ENCODE assay signal across 11 cellular contexts in genomic region chr1:46039571-46040052, GRCh38.
DNase-seq lines count a peak whose midpoint lies in the region; ATAC-seq and TF ChIP-seq lines count a peak whose summit lies in the region.
"Had no signal": no experiment of that assay in that cellular context is flagged by ENCODE, and none has a peak within 500 bp of the region (broad histone marks: within the 10 kb centered on the region; RNA-seq: fewer than 3 reads in every experiment).

No MANE protein-coding gene starts in this region.

- in situ Hi-C loops in astrocyte of the spinal cord (cut with HindIII; ENCODE audit: low sequenced_read_pairs): loop anchor here (10.0 kb wide), 1 partner anchor 165 kb away; the partner anchor contains the start of gene LURAP1

- no peaks in the 10 kb centered on the region for H3K9me3 Mint-ChIP-seq in progenitor cell of endocrine pancreas (ENCODE audit: low read depth)
- H3K9me3 Mint-ChIP-seq: T-helper 1 cell treated with Interleukin-12 subunit alpha and Interleukin-12 subunit beta and Interleukin-4 antibody, amounts not matched to agents 30 μg/mL and 1 μg/mL, for 36 hours had no signal

- no peak overlapping the region for H3K4me3 Mint-ChIP-seq in progenitor cell of endocrine pancreas (ENCODE audit: low read depth)
- H3K4me3 Mint-ChIP-seq: T-helper 1 cell treated with Interleukin-12 subunit alpha and Interleukin-12 subunit beta and Interleukin-4 antibody, amounts not matched to agents 30 μg/mL and 1 μg/mL, for 36 hours had no signal

- no peak for TF ChIP-seq POLR2A in NB4 (IDR thresholded peaks at IDR 0.05; ENCODE audit: extremely low read depth, insufficient read length)

- TF ChIP-seq CTCF in NB4 (IDR thresholded peaks at IDR 0.05; ENCODE audit: low read depth, low read length): no peak
- TF ChIP-seq CTCF in astrocyte of the spinal cord (IDR thresholded peaks at IDR 0.05; ENCODE audit: low read depth, low read length): no peak
- no peak for TF ChIP-seq CTCF in progenitor cell of endocrine pancreas (IDR thresholded peaks at IDR 0.05; ENCODE audit: unreplicated experiment)

- no peak for ATAC-seq in GM19324 (IDR thresholded peaks at IDR 0.05; ENCODE audit: low FRiP score, unreplicated experiment)

- H3K4me3 ChIP-seq in NB4 (ENCODE audit: low read depth, low read length): no peak overlapping the region
- H3K4me3 ChIP-seq in astrocyte of the spinal cord (ENCODE audit: low read depth, low read length): no peak overlapping the region

- H3K4me1 Mint-ChIP-seq in progenitor cell of endocrine pancreas (ENCODE audit: low read depth): no peaks in the 10 kb centered on the region

- peak; percentile 66 for DNase-seq in COLO668 (lab: John Stamatoyannopoulos, UW; ENCODE audit: unreplicated experiment)
- DNase-seq in NB4 (ENCODE audit: low read depth): peak; percentile 49
- DNase-seq in astrocyte of the spinal cord (ENCODE audit: low read depth, low spot score): peak; percentile 22
- DNase-seq in iris pigment epithelial cell (ENCODE audit: low read depth): peak; percentile 55
- no peak for DNase-seq in activated CD4-positive, alpha-beta T cell treated with anti-CD3 and anti-CD28 coated beads for 1 hour
- no peak for DNase-seq in activated CD4-positive, alpha-beta T cell treated with anti-CD3 and anti-CD28 coated beads, Interleukin-2, amount 50 U/mL, for 48 hours
- DNase-seq in progenitor cell of endocrine pancreas (ENCODE audit: low spot score, unreplicated experiment): no peak
- DNase-seq: activated effector memory CD4-positive, alpha-beta T cell treated with anti-CD3 and anti-CD28 coated beads, Interleukin-2, amount 50 U/mL, for 16 hours; DND-41 had no signal

- no peak overlapping the region for H3K27ac Mint-ChIP-seq in progenitor cell of endocrine pancreas
- H3K27ac Mint-ChIP-seq: T-helper 1 cell treated with Interleukin-12 subunit alpha and Interleukin-12 subunit beta and Interleukin-4 antibody, amounts not matched to agents 30 μg/mL and 1 μg/mL, for 36 hours had no signal

- H3K36me3 Mint-ChIP-seq in progenitor cell of endocrine pancreas (ENCODE audit: insufficient read depth): peaks cover 13% of the 10 kb centered on the region

- no peaks in the 10 kb centered on the region for H3K27me3 Mint-ChIP-seq in progenitor cell of endocrine pancreas

Comparison
In these comparisons a context has a peak if more than half of its experiments do, and no peak if none do; other contexts are left out.
1. DNase-seq: peak in COLO668 (single experiment), NB4 (single experiment), astrocyte of the spinal cord (single experiment) and iris pigment epithelial cell (single experiment); none in activated CD4-positive, alpha-beta T cell treated with anti-CD3 and anti-CD28 coated beads for 1 hour (single experiment), activated CD4-positive, alpha-beta T cell treated with anti-CD3 and anti-CD28 coated beads, Interleukin-2, amount 50 U/mL, for 48 hours (0 of 2) and progenitor cell of endocrine pancreas (single experiment).